20 cellular contexts compared by ENCODE assay signal in genomic region chr10:108616559-108617285, GRCh38.
A peak's percentile ranks its signal among the peaks of the same experiment; 100 is the strongest.
DNase-seq lines count a peak whose midpoint lies in the region; ATAC-seq and TF ChIP-seq lines count a peak whose summit lies in the region.
"Had no signal": no experiment of that assay in that cellular context is flagged by ENCODE, and none has a peak within 500 bp of the region (broad histone marks: within the 10 kb centered on the region; RNA-seq: fewer than 3 reads in every experiment).

No MANE protein-coding gene starts in this region.

- TF ChIP-seq EP300 in SK-N-SH (IDR thresholded peaks at IDR 0.05; ENCODE audit: borderline replicate concordance in 1 of 2, low read depth in 1 of 2, low read length in 1 of 2): peak in 1 of 2 experiments; percentile 7; a peak in 1 of 4 replicates

- no peak overlapping the region for H3K4me2 ChIP-seq in SK-N-SH
- H3K4me2 ChIP-seq: BLaER1 treated with 17β-estradiol and CSF1 and Interleukin-3, amounts not matched to agents 10 nM and 100 nM had no signal

- no peaks in the 10 kb centered on the region for H3K9me3 ChIP-seq in SK-N-SH
- H3K9me3 ChIP-seq: BLaER1 treated with 17β-estradiol and CSF1 and Interleukin-3, amounts not matched to agents 10 nM and 100 nM; SJCRH30 had no signal

- H4K20me1 ChIP-seq in SK-N-SH (ENCODE audit: insufficient read depth): no peaks in the 10 kb centered on the region
- H4K20me1 ChIP-seq: BLaER1 treated with 17β-estradiol and CSF1 and Interleukin-3, amounts not matched to agents 10 nM and 100 nM had no signal

- 58% methylated on average over 6 of the region's 6 CpGs for WGBS in SK-N-SH (ENCODE audit: low lambda C conversion rate)

- H3K4me3 ChIP-seq in SK-N-SH (ENCODE audit: low read depth in 2 of 2, low read length in 1 of 2): no peak overlapping the region
- H3K4me3 ChIP-seq: BLaER1 treated with 17β-estradiol and CSF1 and Interleukin-3, amounts not matched to agents 10 nM and 100 nM; SJCRH30 had no signal

- POLR2A ChIA-PET in SK-N-SH (lab: Yijun Ruan, JAX): no interaction called here

- H3K27me3 Mint-ChIP-seq in HFFc6 (ENCODE audit: insufficient read depth) (no peaks in the 10 kb centered on the region; the same call in 1 of the 2 replicates), CD14-positive monocyte (ENCODE audit: low read depth in 3 of 3) (no peaks in the 10 kb centered on the region)

- CTCF ChIA-PET in SK-N-SH (lab: Yijun Ruan, JAX): no interaction called here

- ATAC-seq in GM18868 (IDR thresholded peaks at IDR 0.05; ENCODE audit: unreplicated experiment): peak; percentile 56
- no peak for ATAC-seq in GM19452 (IDR thresholded peaks at IDR 0.05; ENCODE audit: unreplicated experiment)
- no peak for ATAC-seq in GM21515 (IDR thresholded peaks at IDR 0.05; ENCODE audit: unreplicated experiment)
- ATAC-seq: CD8-positive, alpha-beta T cell; Panc1 had no signal

- H3K27ac ChIP-seq in SK-N-SH (ENCODE audit: low read depth in 2 of 2, low read length in 1 of 2): no peak overlapping the region
- H3K27ac ChIP-seq: BLaER1 treated with 17β-estradiol and CSF1 and Interleukin-3, amounts not matched to agents 10 nM and 100 nM; SJCRH30 had no signal

- H3K36me3 Mint-ChIP-seq in HFFc6 (ENCODE audit: low read depth): no peaks in the 10 kb centered on the region
- H3K36me3 Mint-ChIP-seq in CD14-positive monocyte: no peaks in the 10 kb centered on the region
- H3K36me3 Mint-ChIP-seq: CD8-positive, alpha-beta T cell had no signal

- H3K27me3 ChIP-seq in SK-N-SH (ENCODE audit: insufficient read depth): no peaks in the 10 kb centered on the region
- H3K27me3 ChIP-seq: BLaER1 treated with 17β-estradiol and CSF1 and Interleukin-3, amounts not matched to agents 10 nM and 100 nM; SJCRH30 had no signal

- H3K79me2 ChIP-seq in SK-N-SH (ENCODE audit: insufficient read depth): no peaks in the 10 kb centered on the region

- no peaks in the 10 kb centered on the region for H3K9me2 ChIP-seq in SK-N-SH

- intact Hi-C loops in CD14-positive monocyte (cut with micrococcal nuclease): no loop called here

- peaks cover 0 to 22% of the 10 kb centered on the region in 2 experiments; a peak in 2 of 4 replicates for H3K4me1 ChIP-seq in SK-N-SH (ENCODE audit: control insufficient read depth in 1 of 2, insufficient read depth in 2 of 2, low read depth in 1 of 2, low read length in 1 of 2)
- H3K4me1 ChIP-seq: BLaER1 treated with 17β-estradiol and CSF1 and Interleukin-3, amounts not matched to agents 10 nM and 100 nM; SJCRH30 had no signal

- DNase-seq in HFFc6 (peak; percentile 54), SK-N-SH (no peak), CD14-positive monocyte (ENCODE audit: low spot score) (no peak), DMS53 treated with DMSO at 0.1 percent for 48 hours (lab: John Stamatoyannopoulos, UW; ENCODE audit: unreplicated experiment) (no peak)
- DNase-seq: CD8-positive, alpha-beta T cell; GF-D8; H9; Karpas-422; NCI-H1694; NCI-H2081; NCI-H2171; NCI-H345; NCI-H524; NCI-H774; SJCRH30 had no signal

- no peak for TF ChIP-seq CTCF in HFFc6 (IDR thresholded peaks at IDR 0.05)
- TF ChIP-seq CTCF in SK-N-SH (IDR thresholded peaks at IDR 0.05): no peak
- no peak for TF ChIP-seq CTCF in CD14-positive monocyte (IDR thresholded peaks at IDR 0.05)

- H3K4me3 Mint-ChIP-seq in HFFc6 (no peak overlapping the region), CD14-positive monocyte (no peak overlapping the region)
- H3K4me3 Mint-ChIP-seq: CD8-positive, alpha-beta T cell; H9 had no signal

- no peaks in the 10 kb centered on the region for H3F3A ChIP-seq in SK-N-SH (replicated peaks; ENCODE audit: insufficient read depth)

- no peak overlapping the region for H3K27ac Mint-ChIP-seq in HFFc6
- H3K27ac Mint-ChIP-seq in CD14-positive monocyte: no peak overlapping the region
- H3K27ac Mint-ChIP-seq: CD8-positive, alpha-beta T cell; H9 had no signal

- H3K9ac ChIP-seq in SK-N-SH: no peak overlapping the region
- H3K9ac ChIP-seq: BLaER1 treated with 17β-estradiol and CSF1 and Interleukin-3, amounts not matched to agents 10 nM and 100 nM had no signal

- H3K36me3 ChIP-seq in SK-N-SH (replicated peaks in 1 of 2; ENCODE audit: control insufficient read depth in 1 of 2, insufficient read depth in 2 of 2, low read length in 1 of 2): no peaks in the 10 kb centered on the region
- H3K36me3 ChIP-seq: BLaER1 treated with 17β-estradiol and CSF1 and Interleukin-3, amounts not matched to agents 10 nM and 100 nM; SJCRH30 had no signal

- no peak overlapping the region for H2AFZ ChIP-seq in SK-N-SH (ENCODE audit: low read depth)

- H3K9me3 Mint-ChIP-seq in HFFc6 (peaks cover 10% of the 10 kb centered on the region; the same call in 1 of the 2 replicates), CD14-positive monocyte (peaks cover 0 to 1% (median 0%) of the 10 kb centered on the region in 7 donors)
- H3K9me3 Mint-ChIP-seq: H9 had no signal

- no peak for TF ChIP-seq RAD21 in SK-N-SH (IDR thresholded peaks at IDR 0.05; ENCODE audit: low read length)

- H3K4me1 Mint-ChIP-seq in HFFc6 (ENCODE audit: low read depth): no peaks in the 10 kb centered on the region; the same call in 1 of the 2 replicates
- no peaks in the 10 kb centered on the region for H3K4me1 Mint-ChIP-seq in CD14-positive monocyte

TF ChIP-seq in SK-N-SH, 30 proteins besides CTCF, POLR2A, EP300 and RAD21:
- TF ChIP-seq EZH2phosphoT487 (IDR thresholded peaks at IDR 0.05; ENCODE audit: borderline replicate concordance, low read depth): no peak
- peak; percentile 40; the same call in 1 of the 2 replicates for TF ChIP-seq FOSL2 (IDR thresholded peaks at IDR 0.05; ENCODE audit: borderline replicate concordance, low read depth)
TF ChIP-seq in SK-N-SH: peak in this region for 1.
